ENCODE assay signal across 19 cellular contexts in the genomic region with DNA sequence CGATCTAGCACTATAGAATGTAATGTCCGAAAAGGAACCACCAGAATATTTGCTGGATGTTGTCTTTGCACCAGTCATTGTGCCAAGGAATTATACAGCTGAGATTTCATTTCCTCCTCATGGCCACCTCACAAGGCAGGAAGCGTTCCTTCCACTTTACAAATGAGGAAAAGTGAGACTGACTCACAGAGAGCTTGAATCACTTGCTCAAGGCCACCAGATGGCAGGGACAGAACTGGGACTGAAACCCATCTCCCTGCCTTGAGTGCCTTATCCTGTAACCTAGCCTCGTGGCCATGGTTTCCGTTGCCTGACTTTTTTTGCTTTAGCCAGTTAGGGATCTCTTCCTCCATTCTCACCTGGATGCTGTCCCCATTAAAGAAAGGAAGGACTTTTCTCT.
DNase-seq lines count a peak whose midpoint lies in the region; FAIRE-seq and TF ChIP-seq lines count a peak whose summit lies in the region.
"Had no signal": no experiment of that assay in that cellular context is flagged by ENCODE, and none has a peak within 500 bp of the region (broad histone marks: within the 10 kb centered on the region; RNA-seq: fewer than 3 reads in every experiment).

No MANE protein-coding gene starts in this region.

- peak overlapping the region; percentile 4; the same call in 1 of the 2 replicates for H3K27ac ChIP-seq in VCaP
- H3K27ac ChIP-seq: body of pancreas, thoracic aorta had no signal

- DNase-seq in AG08395 (ENCODE audit: low spot score) (peak; percentile 60), HCEC 1CT (peak; percentile 34), foreskin fibroblast (peak; percentile 52 to 65), kidney glomerular epithelial cell (lab: John Stamatoyannopoulos, UW) (no peak), RCC 7860 (ENCODE audit: low spot score) (no peak), NOMO-1 treated with DMSO at 0.1 percent for 48 hours (lab: John Stamatoyannopoulos, UW; ENCODE audit: unreplicated experiment) (no peak), hypothalamus (lab: John Stamatoyannopoulos, UW) (no peak)
- DNase-seq: activated naive CD8-positive, alpha-beta T cell treated with anti-CD3 and anti-CD28 coated beads, Interleukin-2, amount 10 ng/mL, durations not matched to agents 7 days and 5 days; body of pancreas; CD4-positive, alpha-beta memory T cell; DND-41; left colon; NCI-H1694; NCI-H2227 treated with DMSO at 0.1 percent for 48 hours; NCI-H774; retina had no signal

- TF ChIP-seq CTCF in VCaP (conservative IDR thresholded peaks at IDR 0.05) = no peak
- TF ChIP-seq CTCF in foreskin fibroblast (IDR thresholded peaks at IDR 0.05; ENCODE audit: low read depth, low read length) = no peak

- FAIRE-seq in RCC 7860 (lab: Jason Lieb, UNC) = no peak
- FAIRE-seq: frontal cortex had no signal

- no peak overlapping the region for H3K4me3 ChIP-seq in foreskin fibroblast (ENCODE audit: low read depth in 1 of 2, low read length in 2 of 2)
- H3K4me3 ChIP-seq: body of pancreas, thoracic aorta had no signal

Comparison
In these comparisons a context has a peak if more than half of its experiments do, and no peak if none do; other contexts are left out.
1. DNase-seq: peak in AG08395 (single experiment), HCEC 1CT (single experiment) and foreskin fibroblast (2 of 2); none in kidney glomerular epithelial cell (single experiment), RCC 7860 (single experiment), NOMO-1 treated with DMSO at 0.1 percent for 48 hours (single experiment) and hypothalamus (0 of 51).